8 cellular contexts compared by ENCODE assay signal in the genomic region with DNA sequence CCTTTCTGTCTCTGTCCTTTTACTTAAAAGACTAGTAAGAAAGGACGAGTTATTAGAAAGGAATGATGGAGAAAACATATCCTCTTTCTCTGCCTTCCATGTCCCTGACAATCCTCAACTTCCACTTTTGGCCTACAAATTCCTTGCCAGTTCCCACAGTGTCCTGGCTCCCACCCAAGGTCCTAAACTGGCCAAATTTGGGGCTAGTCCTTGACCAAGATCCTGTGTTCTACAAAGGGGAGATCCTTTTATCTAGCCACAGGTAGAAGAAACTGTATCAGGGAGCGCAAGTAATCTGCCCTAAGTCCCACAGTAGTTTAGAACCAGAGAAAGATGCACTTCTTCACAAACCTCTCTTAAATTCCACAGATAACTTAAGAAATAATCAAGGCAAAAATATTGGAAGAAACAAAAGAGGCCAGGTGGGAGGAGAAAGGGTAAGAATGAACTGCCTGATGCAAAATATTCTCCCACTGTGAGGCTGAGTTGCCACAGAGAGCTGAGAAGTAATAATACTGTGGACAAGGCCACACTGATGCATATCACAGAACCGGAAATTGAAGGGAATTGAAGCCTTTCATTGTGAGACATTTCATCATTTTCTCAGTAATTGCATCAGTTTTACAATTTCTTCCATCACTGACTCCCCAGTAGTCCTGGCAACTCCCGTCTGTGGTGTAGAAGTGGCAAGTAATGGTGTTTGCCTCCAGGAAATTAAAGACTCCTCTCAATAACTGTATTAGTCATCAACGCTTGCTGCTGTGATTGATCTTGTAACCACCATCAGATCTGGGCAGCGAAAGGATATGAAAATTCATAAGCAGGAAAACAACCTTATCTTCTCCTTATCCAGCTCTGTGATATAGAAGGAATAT. TPM values are rescaled to one million over a fixed set of nuclear protein-coding genes. Genes with fewer than 3 reads are reported as not detected.
A peak's percentile ranks its signal among the peaks of the same experiment; 100 is the strongest.
DNase-seq lines count a peak whose midpoint lies in the region; ATAC-seq, FAIRE-seq and TF ChIP-seq lines count a peak whose summit lies in the region.

No MANE protein-coding gene starts in this region.

- H3K4me3 ChIP-seq in SJSA1 (no peak overlapping the region), fibroblast of pulmonary artery (replicated peaks; ENCODE audit: low read depth, low read length) (no peak overlapping the region), right cardiac atrium (ENCODE audit: low read length) (no peak overlapping the region), ovary (no peak overlapping the region), gastrocnemius medialis (no peak overlapping the region), kidney (ENCODE audit: low read length in 2 of 2) (no peak overlapping the region)

- TF ChIP-seq EP300 in ovary (IDR thresholded peaks at IDR 0.05), result no peak

- H3K9me3 ChIP-seq in SJSA1 (replicated peaks), result no peaks in the 10 kb centered on the region
- no peaks in the 10 kb centered on the region for H3K9me3 ChIP-seq in right cardiac atrium (ENCODE audit: control insufficient read depth, low read length)
- no peaks in the 10 kb centered on the region for H3K9me3 ChIP-seq in ovary
- H3K9me3 ChIP-seq in gastrocnemius medialis, result no peaks in the 10 kb centered on the region
- no peaks in the 10 kb centered on the region for H3K9me3 ChIP-seq in kidney (ENCODE audit: control insufficient read depth in 1 of 2, low read length in 2 of 2)

- ATAC-seq in HG02759 (IDR thresholded peaks at IDR 0.05; ENCODE audit: unreplicated experiment), result peak; percentile 43
- no peak for ATAC-seq in right cardiac atrium
- no peak for ATAC-seq in gastrocnemius medialis

- H3K36me3 ChIP-seq in SJSA1 (no peaks in the 10 kb centered on the region), ovary (no peaks in the 10 kb centered on the region), gastrocnemius medialis (no peaks in the 10 kb centered on the region), kidney (ENCODE audit: control insufficient read depth in 1 of 2, insufficient read depth in 2 of 2, low read length in 2 of 2) (no peaks in the 10 kb centered on the region)

- H3K27ac ChIP-seq in SJSA1, result peak overlapping the region; percentile 27; the same call in 1 of the 2 replicates
- H3K27ac ChIP-seq in right cardiac atrium (ENCODE audit: low read length), result no peak overlapping the region
- H3K27ac ChIP-seq in ovary, result no peak overlapping the region
- no peak overlapping the region for H3K27ac ChIP-seq in gastrocnemius medialis
- no peak overlapping the region for H3K27ac ChIP-seq in kidney (ENCODE audit: low read depth in 2 of 2, low read length in 2 of 2)

- no peak for FAIRE-seq in kidney (lab: Jason Lieb, UNC)

- in situ Hi-C loops in gastrocnemius medialis (cut with MboI; ENCODE audit: low sequenced_read_pairs in 4 of 4), result no loop called here

- TF ChIP-seq POLR2A in ovary (IDR thresholded peaks at IDR 0.05) (no peak), gastrocnemius medialis (IDR thresholded peaks at IDR 0.05) (no peak)

- H3K4me1 ChIP-seq in SJSA1 (replicated peaks) (peaks cover 17% of the 10 kb centered on the region), right cardiac atrium (ENCODE audit: control insufficient read depth, insufficient read depth, low read length) (no peaks in the 10 kb centered on the region), ovary (ENCODE audit: insufficient read depth) (peaks cover 2% of the 10 kb centered on the region), gastrocnemius medialis (peaks cover 0 to 9% of the 10 kb centered on the region in 2 donors), kidney (ENCODE audit: control insufficient read depth in 1 of 2, insufficient read depth in 1 of 2, low read depth in 1 of 2, low read length in 2 of 2) (no peaks in the 10 kb centered on the region)

- 67% methylated on average over 6 of the region's 6 CpGs for WGBS in right cardiac atrium
- whole genome bisulfite sequencing in ovary, 3 donors, result 47 to 68% (median 49%) methylated on average over 6 of the region's 6 CpGs

- H3K9ac ChIP-seq in kidney (ENCODE audit: low read length in 2 of 2), result no peak overlapping the region

- intact Hi-C loops in right cardiac atrium (cut with DNase I) (no loop called here), ovary (cut with DNase I) (no loop called here), gastrocnemius medialis (cut with DNase I; ENCODE audit: low total_unique reads) (no loop called here), kidney (cut with DNase I) (no loop called here)

- TF ChIP-seq CTCF in fibroblast of pulmonary artery (IDR thresholded peaks at IDR 0.05; ENCODE audit: low read length, missing control alignments), result no peak
- no peak for TF ChIP-seq CTCF in ovary (IDR thresholded peaks at IDR 0.05)
- no peak for TF ChIP-seq CTCF in gastrocnemius medialis (IDR thresholded peaks at IDR 0.05 in 4 of 5, conservative IDR thresholded peaks at IDR 0.05 in 1 of 5)
- TF ChIP-seq CTCF in kidney (IDR thresholded peaks at IDR 0.05; ENCODE audit: borderline replicate concordance, extremely low read depth, insufficient read depth), result no peak

- DNase-seq in ELR (ENCODE audit: low read depth), result peak; percentile 29
- DNase-seq in SJSA1 (ENCODE audit: low read depth in 1 of 2, low spot score in 2 of 2), result peak in 1 of 2 experiments; percentile 19
- DNase-seq in fibroblast of pulmonary artery (ENCODE audit: low read depth), result peak; percentile 76
- no peak for DNase-seq in right cardiac atrium
- no peak for DNase-seq in ovary
- DNase-seq in gastrocnemius medialis, result no peak
- no peak for DNase-seq in kidney

- no peaks in the 10 kb centered on the region for H3K27me3 ChIP-seq in SJSA1 (replicated peaks)
- H3K27me3 ChIP-seq in right cardiac atrium (ENCODE audit: control insufficient read depth, insufficient read depth), result no peaks in the 10 kb centered on the region
- H3K27me3 ChIP-seq in ovary, result no peaks in the 10 kb centered on the region
- no peaks in the 10 kb centered on the region for H3K27me3 ChIP-seq in gastrocnemius medialis

RNA-seq across cellular contexts. Expression of a gene that starts 47.2 kb away (rescaled TPM):
- total RNA-seq in SJSA1 (2014; rRNA removed; shearing (Covaris generic)), result 0.88 and 1.1 TPM in 2 replicates
- 1 to 10 TPM; 3.3 to 4.2 (median 3.6) TPM for total RNA-seq in right cardiac atrium
- 5.8 TPM for polyA plus RNA-seq in right cardiac atrium
- 10 to 100 TPM in 6 of 7 donors, 1 to 10 TPM in 1; 8.3 to 17.5 (median 11.3) TPM for total RNA-seq in ovary
- polyA plus RNA-seq in ovary, result 10 to 100 TPM in 1 of 2 donors, 1 to 10 TPM in 1; 9.5 to 11.2 TPM
- 10 to 100 TPM in 3 of 4 donors, 1 to 10 TPM in 1; 8.6 to 15.0 (median 11.9) TPM for total RNA-seq in gastrocnemius medialis
- total RNA-seq in kidney, result 2.5 TPM
- polyA plus RNA-seq in kidney (ENCODE audit: insufficient read depth, low read depth, low replicate concordance), result 33.9 TPM

Comparison
In these comparisons a context has a peak if more than half of its experiments do, and no peak if none do; other contexts are left out.
1. DNase-seq: peak in ELR (single experiment) and fibroblast of pulmonary artery (single experiment); none in right cardiac atrium (0 of 3), ovary (0 of 5), gastrocnemius medialis (0 of 2) and kidney (single experiment).